10 cellular contexts compared by ENCODE assay signal in the genomic region with DNA sequence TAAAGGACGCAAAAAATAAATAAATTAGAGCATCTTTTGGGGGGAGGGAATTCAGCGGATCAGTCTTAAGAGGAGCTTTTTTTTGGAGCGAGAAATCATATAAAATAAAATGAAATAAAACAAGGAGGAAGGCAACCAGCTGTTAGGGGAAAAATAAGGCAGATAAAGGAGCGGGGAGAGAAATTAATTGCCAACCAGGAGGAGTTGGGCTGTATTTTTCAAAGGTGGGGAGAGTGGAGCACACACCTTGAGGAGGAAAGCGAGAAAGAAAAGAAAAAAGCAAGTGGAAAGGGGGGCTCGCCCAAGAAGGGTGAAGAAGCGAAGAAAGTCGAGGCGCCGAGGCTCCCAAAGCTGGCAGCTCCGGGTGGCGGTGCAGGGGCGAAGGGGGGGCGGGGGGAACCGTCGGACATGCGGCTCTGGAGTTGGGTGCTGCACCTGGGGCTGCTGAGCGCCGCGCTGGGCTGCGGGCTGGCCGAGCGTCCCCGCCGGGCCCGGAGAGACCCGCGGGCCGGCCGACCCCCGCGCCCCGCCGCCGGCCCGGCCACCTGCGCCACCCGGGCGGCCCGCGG. TPM values are rescaled to one million over a fixed set of nuclear protein-coding genes. Genes with fewer than 3 reads are reported as not detected.
DNase-seq lines count a peak whose midpoint lies in the region; ATAC-seq and TF ChIP-seq lines count a peak whose summit lies in the region.
"Had no signal": no experiment of that assay in that cellular context is flagged by ENCODE, and none has a peak within 500 bp of the region (broad histone marks: within the 10 kb centered on the region; RNA-seq: fewer than 3 reads in every experiment).

A gene with protein sequence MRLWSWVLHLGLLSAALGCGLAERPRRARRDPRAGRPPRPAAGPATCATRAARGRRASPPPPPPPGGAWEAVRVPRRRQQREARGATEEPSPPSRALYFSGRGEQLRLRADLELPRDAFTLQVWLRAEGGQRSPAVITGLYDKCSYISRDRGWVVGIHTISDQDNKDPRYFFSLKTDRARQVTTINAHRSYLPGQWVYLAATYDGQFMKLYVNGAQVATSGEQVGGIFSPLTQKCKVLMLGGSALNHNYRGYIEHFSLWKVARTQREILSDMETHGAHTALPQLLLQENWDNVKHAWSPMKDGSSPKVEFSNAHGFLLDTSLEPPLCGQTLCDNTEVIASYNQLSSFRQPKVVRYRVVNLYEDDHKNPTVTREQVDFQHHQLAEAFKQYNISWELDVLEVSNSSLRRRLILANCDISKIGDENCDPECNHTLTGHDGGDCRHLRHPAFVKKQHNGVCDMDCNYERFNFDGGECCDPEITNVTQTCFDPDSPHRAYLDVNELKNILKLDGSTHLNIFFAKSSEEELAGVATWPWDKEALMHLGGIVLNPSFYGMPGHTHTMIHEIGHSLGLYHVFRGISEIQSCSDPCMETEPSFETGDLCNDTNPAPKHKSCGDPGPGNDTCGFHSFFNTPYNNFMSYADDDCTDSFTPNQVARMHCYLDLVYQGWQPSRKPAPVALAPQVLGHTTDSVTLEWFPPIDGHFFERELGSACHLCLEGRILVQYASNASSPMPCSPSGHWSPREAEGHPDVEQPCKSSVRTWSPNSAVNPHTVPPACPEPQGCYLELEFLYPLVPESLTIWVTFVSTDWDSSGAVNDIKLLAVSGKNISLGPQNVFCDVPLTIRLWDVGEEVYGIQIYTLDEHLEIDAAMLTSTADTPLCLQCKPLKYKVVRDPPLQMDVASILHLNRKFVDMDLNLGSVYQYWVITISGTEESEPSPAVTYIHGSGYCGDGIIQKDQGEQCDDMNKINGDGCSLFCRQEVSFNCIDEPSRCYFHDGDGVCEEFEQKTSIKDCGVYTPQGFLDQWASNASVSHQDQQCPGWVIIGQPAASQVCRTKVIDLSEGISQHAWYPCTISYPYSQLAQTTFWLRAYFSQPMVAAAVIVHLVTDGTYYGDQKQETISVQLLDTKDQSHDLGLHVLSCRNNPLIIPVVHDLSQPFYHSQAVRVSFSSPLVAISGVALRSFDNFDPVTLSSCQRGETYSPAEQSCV (N-terminal part only) (plus strand): TSS at position 27 of the 569 bp plus-strand sequence. CDS start 382 bp downstream, at position 409.

- H3K27ac ChIP-seq in SJCRH30 (peak within 1 kb of the TSS; percentile 41), foreskin keratinocyte (peak within 1 kb of the TSS; percentile 18)

- H3K4me1 ChIP-seq in SJCRH30: peaks cover 17% of the 10 kb centered on the region
- H3K4me1 ChIP-seq in foreskin keratinocyte: peaks cover 17% of the 10 kb centered on the region

- H3K27me3 ChIP-seq in SJCRH30: no peaks in the 10 kb centered on the region
- peaks cover 28% of the 10 kb centered on the region for H3K27me3 ChIP-seq in foreskin keratinocyte

- no peak for TF ChIP-seq CTCF in AG10803 (conservative IDR thresholded peaks at IDR 0.05; ENCODE audit: low read length)
- no peak for TF ChIP-seq CTCF in foreskin keratinocyte (conservative IDR thresholded peaks at IDR 0.05)
- TF ChIP-seq CTCF in omental fat pad (IDR thresholded peaks at IDR 0.05): no peak

- H3K9me3 ChIP-seq in SJCRH30 (replicated peaks): no peaks in the 10 kb centered on the region

- H3K4me3 ChIP-seq in AG10803 (ENCODE audit: low read length) (peak within 1 kb of the TSS; percentile 93), SJCRH30 (peak within 1 kb of the TSS; percentile 69)

- H3K36me3 ChIP-seq in SJCRH30: no peaks in the 10 kb centered on the region

- DNase-seq in AG10803 (ENCODE audit: low read depth): no peak
- DNase-seq in SJCRH30: peak; percentile 32 to 48
- no peak for DNase-seq in foreskin keratinocyte
- DNase-seq in omental fat pad (ENCODE audit: low spot score): no peak
- DNase-seq in stimulated activated CD4-positive, alpha-beta T cell treated with anti-CD3 and anti-CD28 coated beads, Interleukin-4, amount 100 ng/mL, for 1 hour: no peak
- no peak for DNase-seq in central memory CD4-positive, alpha-beta T cell
- DNase-seq: activated CD8-positive, alpha-beta memory T cell treated with anti-CD3 and anti-CD28 coated beads, Interleukin-2, amount 10 ng/mL, durations not matched to agents 7 days and 5 days; NCI-H1694 treated with DMSO at 0.1 percent for 48 hours had no signal

- ATAC-seq in foreskin keratinocyte: no peak
- ATAC-seq in omental fat pad (ENCODE audit: low FRiP score): no peak
- no peak for ATAC-seq in GM19452 (IDR thresholded peaks at IDR 0.05; ENCODE audit: unreplicated experiment)
- ATAC-seq in GM18909 (IDR thresholded peaks at IDR 0.05; ENCODE audit: poor library complexity, unreplicated experiment): no peak
- ATAC-seq: activated CD8-positive, alpha-beta memory T cell treated with anti-CD3 and anti-CD28 coated beads, Interleukin-2, amount 10 ng/mL, durations not matched to agents 7 days and 5 days had no signal

RNA-seq across cellular contexts. Expression of the gene that starts here (rescaled TPM):
- total RNA-seq in SJCRH30 (2014; rRNA removed; shearing (Covaris generic)): 2.5 and 2.8 TPM in 2 replicates
- total RNA-seq in foreskin keratinocyte: 0.25 and 0.44 TPM in 2 replicates
- polyA plus RNA-seq in foreskin keratinocyte: 0.03 and 0.04 TPM in 2 replicates
- 10 to 100 TPM in 3 of 4 donors, 1 to 10 TPM in 1; 9.6 to 35.3 (median 14.9) TPM for total RNA-seq in omental fat pad
- total RNA-seq: activated CD8-positive, alpha-beta memory T cell treated with anti-CD3 and anti-CD28 coated beads, Interleukin-2, amount 10 ng/mL, durations not matched to agents 7 days and 5 days had no signal

Comparison
In these comparisons a context has a peak if more than half of its experiments do, and no peak if none do; other contexts are left out.
1. DNase-seq: peak in SJCRH30 (2 of 2); none in AG10803 (single experiment), foreskin keratinocyte (0 of 2), omental fat pad (single experiment), stimulated activated CD4-positive, alpha-beta T cell treated with anti-CD3 and anti-CD28 coated beads, Interleukin-4, amount 100 ng/mL, for 1 hour (single experiment) and central memory CD4-positive, alpha-beta T cell (single experiment).